Comparison of ENCODE assay signal across 17 cellular contexts in the genomic region with DNA sequence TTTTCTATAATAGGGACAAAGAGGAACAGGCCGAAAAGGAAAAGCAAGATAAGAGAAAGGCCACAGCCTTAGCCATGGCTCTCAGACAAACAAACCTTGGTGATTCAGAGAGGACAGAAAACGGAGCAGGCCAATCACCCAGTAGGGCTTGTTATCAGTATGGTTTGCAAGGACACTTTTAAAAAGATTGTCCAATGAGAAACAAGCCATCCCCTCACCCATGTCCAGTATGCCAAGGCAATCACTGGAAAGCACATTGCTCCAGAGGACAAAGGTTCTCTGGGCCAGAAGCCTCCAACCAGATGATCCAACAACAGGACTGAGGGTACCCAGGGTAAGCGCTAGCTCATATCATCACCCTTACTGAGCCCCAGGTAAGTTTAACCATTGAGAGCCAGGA.
DNase-seq lines count a peak whose midpoint lies in the region; ATAC-seq, FAIRE-seq and TF ChIP-seq lines count a peak whose summit lies in the region.
"Had no signal": no experiment of that assay in that cellular context is flagged by ENCODE, and none has a peak within 500 bp of the region (broad histone marks: within the 10 kb centered on the region; RNA-seq: fewer than 3 reads in every experiment).

No MANE protein-coding gene starts in this region.

- no peaks in the 10 kb centered on the region for H3K79me2 ChIP-seq in HepG2 (ENCODE audit: insufficient read depth, low read length)

- DNase-seq in HepG2 (ENCODE audit: low spot score), result no peak
- DNase-seq in left lobe of liver (ENCODE audit: low spot score), result peak; percentile 62
- peak; percentile 16 for DNase-seq in small intestine
- DNase-seq in activated CD4-positive, alpha-beta T cell treated with anti-CD3 and anti-CD28 coated beads for 1 hour, result no peak
- DNase-seq in NK-92 treated with Interleukin-12 subunit alpha and Interleukin-12 subunit beta, amount 100 ng/mL, for 24 hours (lab: John Stamatoyannopoulos, UW), result no peak
- DNase-seq: 8988T; Calu3; CD8-positive, alpha-beta T cell; DMS79 treated with DMSO at 0.1 percent for 48 hours; GF-D8; HCEC 1CT had no signal

- H2AFZ ChIP-seq in HepG2 (ENCODE audit: low read length), result no peak overlapping the region
- H2AFZ ChIP-seq: GM23338 had no signal

- no peak for TF ChIP-seq POLR2A in HepG2 (IDR thresholded peaks at IDR 0.05; ENCODE audit: insufficient read depth in 1 of 2, low read depth in 2 of 2, low read length in 2 of 2)

- H3K9me3 ChIP-seq in liver (ENCODE audit: control insufficient read depth in 4 of 4, low read length in 3 of 4), result peaks cover 0 to 5% (median 2%) of the 10 kb centered on the region in 4 donors
- H3K9me3 ChIP-seq in HepG2 (ENCODE audit: low read length), result no peaks in the 10 kb centered on the region; the same call in 1 of the 2 replicates
- H3K9me3 ChIP-seq in small intestine (ENCODE audit: control insufficient read depth, low read depth), result peaks cover 1% of the 10 kb centered on the region

- CTCF ChIA-PET in HepG2 (lab: Yijun Ruan, JAX; ENCODE audit: low intra/inter-chr PET ratio, low total read pairs), result no interaction called here

- no TSS peak for BruUV-seq in HepG2 (replicated peaks; lab: Mats Ljungman, UMichigan)

- POLR2A ChIA-PET in HepG2 (lab: Yijun Ruan, JAX), result no interaction called here

- intact Hi-C loops in HepG2 (cut with micrococcal nuclease; ENCODE audit: unreplicated experiment), result no loop called here

- H3K27me3 ChIP-seq in liver (ENCODE audit: control insufficient read depth in 4 of 4, insufficient read depth in 4 of 4, low read length in 3 of 4) (no peaks in the 10 kb centered on the region), HepG2 (ENCODE audit: control insufficient read depth in 1 of 2, insufficient read depth in 2 of 2, low read length in 2 of 2) (no peaks in the 10 kb centered on the region; a peak in 1 of 5 replicates), small intestine (ENCODE audit: control insufficient read depth in 2 of 2, insufficient read depth in 2 of 2, low read length in 2 of 2) (no peaks in the 10 kb centered on the region)
- H3K27me3 ChIP-seq: BLaER1 treated with 17β-estradiol and CSF1 and Interleukin-3, amounts not matched to agents 10 nM and 100 nM had no signal

- ATAC-seq in HepG2, result no peak
- ATAC-seq in left lobe of liver, result peak; percentile 42
- no peak for ATAC-seq in HG03460 (IDR thresholded peaks at IDR 0.05; ENCODE audit: unreplicated experiment)
- no peak for ATAC-seq in HG02642 (IDR thresholded peaks at IDR 0.05; ENCODE audit: poor library complexity, unreplicated experiment)
- ATAC-seq: CD8-positive, alpha-beta T cell; GM23338 had no signal

- FAIRE-seq in HepG2 (lab: Jason Lieb, UNC) (no peak), small intestine (lab: Jason Lieb, UNC) (no peak)
- FAIRE-seq: H54 had no signal

- TF ChIP-seq RAD21 in liver (IDR thresholded peaks at IDR 0.05) (peak; percentile 25 to 38), HepG2 (CRISPR knock-in tag; IDR thresholded peaks at IDR 0.05) (no peak)

- H3K4me3 ChIP-seq in liver (ENCODE audit: low read depth in 1 of 3, low read length in 3 of 3) (no peak overlapping the region), HepG2 (replicated peaks in 1 of 3; ENCODE audit: insufficient read depth in 1 of 3, low read depth in 2 of 3, low read length in 3 of 3) (no peak overlapping the region), small intestine (ENCODE audit: low read depth in 1 of 2, low read length in 2 of 2) (no peak overlapping the region)
- H3K4me3 ChIP-seq: BLaER1 treated with 17β-estradiol and CSF1 and Interleukin-3, amounts not matched to agents 10 nM and 100 nM; GM23338 had no signal

- no peaks in the 10 kb centered on the region for H4K20me1 ChIP-seq in HepG2 (ENCODE audit: insufficient read depth, low read length)
- H4K20me1 ChIP-seq: BLaER1 treated with 17β-estradiol and CSF1 and Interleukin-3, amounts not matched to agents 10 nM and 100 nM had no signal

- H3K4me2 ChIP-seq in HepG2 (ENCODE audit: low read depth, low read length), result no peak overlapping the region
- H3K4me2 ChIP-seq: BLaER1 treated with 17β-estradiol and CSF1 and Interleukin-3, amounts not matched to agents 10 nM and 100 nM; GM23338 had no signal

- H3K9ac ChIP-seq in liver (ENCODE audit: low read depth in 1 of 2, low read length in 2 of 2) (no peak overlapping the region), HepG2 (ENCODE audit: insufficient read depth, low read depth, low read length) (no peak overlapping the region)
- H3K9ac ChIP-seq: BLaER1 treated with 17β-estradiol and CSF1 and Interleukin-3, amounts not matched to agents 10 nM and 100 nM had no signal

- no peak overlapping the region for H3K27ac ChIP-seq in liver (ENCODE audit: low read depth in 1 of 2, low read length in 2 of 2)
- H3K27ac ChIP-seq in HepG2 (ENCODE audit: extremely low read length, insufficient read depth, low read length), result no peak overlapping the region
- no peak overlapping the region for H3K27ac ChIP-seq in small intestine (ENCODE audit: low read depth in 1 of 2, low read length in 1 of 2)
- H3K27ac ChIP-seq: BLaER1 treated with 17β-estradiol and CSF1 and Interleukin-3, amounts not matched to agents 10 nM and 100 nM had no signal

- WGBS in liver, result 28% methylated on average over 3 of the region's 3 CpGs
- 0% methylated on average over 2 of the region's 3 CpGs for WGBS in HepG2 (ENCODE audit: low lambda C conversion rate)
- 66 to 92% (median 78%) methylated on average over 3 of the region's 3 CpGs for WGBS in small intestine, 3 donors

- H3K36me3 ChIP-seq in liver (ENCODE audit: control insufficient read depth in 4 of 4, insufficient read depth in 3 of 4, low read depth in 1 of 4, low read length in 3 of 4) (no peaks in the 10 kb centered on the region), HepG2 (replicated peaks in 1 of 2; ENCODE audit: control insufficient read depth in 1 of 2, insufficient read depth in 2 of 2, low read length in 2 of 2) (no peaks in the 10 kb centered on the region), small intestine (ENCODE audit: control insufficient read depth in 2 of 2, insufficient read depth in 2 of 2, low read length in 2 of 2) (no peaks in the 10 kb centered on the region)
- H3K36me3 ChIP-seq: BLaER1 treated with 17β-estradiol and CSF1 and Interleukin-3, amounts not matched to agents 10 nM and 100 nM had no signal

- in situ Hi-C loops in HepG2 (cut with HindIII; ENCODE audit: extremely low pct_ligation_motif_present, low pct_unique_long_range_greater_than_20kb), result no loop called here

- TF ChIP-seq CTCF in liver (IDR thresholded peaks at IDR 0.05; ENCODE audit: low read depth, low read length, missing input control) (no peak), HepG2 (CRISPR knock-in tag; IDR thresholded peaks at IDR 0.05) (no peak)

- no peak for TF ChIP-seq EP300 in HepG2 (IDR thresholded peaks at IDR 0.05; ENCODE audit: low read depth in 2 of 2, low read length in 2 of 2)
- TF ChIP-seq EP300 in HepG2 (CRISPR knock-in tag; IDR thresholded peaks at IDR 0.05; ENCODE audit: borderline replicate concordance), result no peak

- H3K4me1 ChIP-seq in liver (ENCODE audit: control insufficient read depth in 4 of 4, insufficient read depth in 4 of 4, low read length in 3 of 4), result peaks cover 0 to 3% (median 0%) of the 10 kb centered on the region in 4 donors
- H3K4me1 ChIP-seq in HepG2 (ENCODE audit: insufficient read depth, low read length), result no peaks in the 10 kb centered on the region
- H3K4me1 ChIP-seq in small intestine (ENCODE audit: control insufficient read depth in 2 of 2, insufficient read depth in 1 of 2, low read depth in 1 of 2, low read length in 1 of 2), result no peaks in the 10 kb centered on the region

TF ChIP-seq in liver, 16 proteins besides CTCF, POLR2A, EP300 and RAD21:
- peak; percentile 70 for TF ChIP-seq SP1 (IDR thresholded peaks at IDR 0.05)
- no peak for TF ChIP-seq NR2F2 (IDR thresholded peaks at IDR 0.05)
- TF ChIP-seq HNF4A (conservative IDR thresholded peaks at IDR 0.05), result peak; percentile 91 to 93
- TF ChIP-seq, protein P1, sequence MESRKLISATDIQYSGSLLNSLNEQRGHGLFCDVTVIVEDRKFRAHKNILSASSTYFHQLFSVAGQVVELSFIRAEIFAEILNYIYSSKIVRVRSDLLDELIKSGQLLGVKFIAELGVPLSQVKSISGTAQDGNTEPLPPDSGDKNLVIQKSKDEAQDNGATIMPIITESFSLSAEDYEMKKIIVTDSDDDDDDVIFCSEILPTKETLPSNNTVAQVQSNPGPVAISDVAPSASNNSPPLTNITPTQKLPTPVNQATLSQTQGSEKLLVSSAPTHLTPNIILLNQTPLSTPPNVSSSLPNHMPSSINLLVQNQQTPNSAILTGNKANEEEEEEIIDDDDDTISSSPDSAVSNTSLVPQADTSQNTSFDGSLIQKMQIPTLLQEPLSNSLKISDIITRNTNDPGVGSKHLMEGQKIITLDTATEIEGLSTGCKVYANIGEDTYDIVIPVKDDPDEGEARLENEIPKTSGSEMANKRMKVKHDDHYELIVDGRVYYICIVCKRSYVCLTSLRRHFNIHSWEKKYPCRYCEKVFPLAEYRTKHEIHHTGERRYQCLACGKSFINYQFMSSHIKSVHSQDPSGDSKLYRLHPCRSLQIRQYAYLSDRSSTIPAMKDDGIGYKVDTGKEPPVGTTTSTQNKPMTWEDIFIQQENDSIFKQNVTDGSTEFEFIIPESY (IDR thresholded peaks at IDR 0.05), result no peak
- TF ChIP-seq JUND (IDR thresholded peaks at IDR 0.05), result peak in 1 of 2 donors; percentile 37
- peak; percentile 49 for TF ChIP-seq HNF4G (IDR thresholded peaks at IDR 0.05)
- peak; percentile 43 to 76 for TF ChIP-seq RXRA (IDR thresholded peaks at IDR 0.05)

TF ChIP-seq in HepG2, 621 proteins besides CTCF, POLR2A, EP300 and RAD21 (continues in another document):
- TF ChIP-seq NR2F6 (IDR thresholded peaks at IDR 0.05) (no peak), NR2F6 (CRISPR knock-in tag; IDR thresholded peaks at IDR 0.05) (no peak), MXI1 (IDR thresholded peaks at IDR 0.05; ENCODE audit: borderline replicate concordance, low read depth, low read length) (no peak), NCOR1 (IDR thresholded peaks at IDR 0.05; ENCODE audit: borderline replicate concordance, low read length) (no peak), SMAD3 (CRISPR knock-in tag; IDR thresholded peaks at IDR 0.05) (no peak), ZNF644 (CRISPR knock-in tag; IDR thresholded peaks at IDR 0.05; ENCODE audit: low read depth) (no peak)
- TF ChIP-seq, protein P2, sequence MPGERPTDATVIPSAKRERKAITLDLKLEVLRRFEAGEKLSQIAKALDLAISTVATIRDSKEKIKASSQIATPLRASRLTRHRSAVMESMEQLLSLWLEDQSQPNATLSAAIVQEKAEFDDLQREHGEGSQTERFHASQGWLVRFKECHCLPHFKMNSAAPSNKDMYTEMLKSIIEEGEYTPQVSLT (CRISPR knock-in tag; IDR thresholded peaks at IDR 0.05; ENCODE audit: borderline replicate concordance, low read depth), result no peak

Comparison
In these comparisons a context has a peak if more than half of its experiments do, and no peak if none do; other contexts are left out.
1. DNase-seq: peak in left lobe of liver (single experiment) and small intestine (single experiment); none in HepG2 (single experiment), activated CD4-positive, alpha-beta T cell treated with anti-CD3 and anti-CD28 coated beads for 1 hour (single experiment) and NK-92 treated with Interleukin-12 subunit alpha and Interleukin-12 subunit beta, amount 100 ng/mL, for 24 hours (single experiment).